Comparison of ENCODE assay signal across 9 cellular contexts in genomic region chr6:37029249-37029959, GRCh38. TPM values are rescaled to one million over a fixed set of nuclear protein-coding genes. Genes with fewer than 3 reads are reported as not detected.
DNase-seq lines count a peak whose midpoint lies in the region; ATAC-seq, FAIRE-seq and TF ChIP-seq lines count a peak whose summit lies in the region.
"Had no signal": no experiment of that assay in that cellular context is flagged by ENCODE, and none has a peak within 500 bp of the region (broad histone marks: within the 10 kb centered on the region; RNA-seq: fewer than 3 reads in every experiment).

No MANE protein-coding gene starts in this region.

- peaks cover 5% of the 10 kb centered on the region for H3K4me1 Mint-ChIP-seq in CD4-positive, alpha-beta T cell (ENCODE audit: low read depth)
- peaks cover 46% of the 10 kb centered on the region for H3K4me1 Mint-ChIP-seq in activated naive CD4-positive, alpha-beta T cell treated with anti-CD3 and anti-CD28 coated beads for 36 hours (ENCODE audit: low read depth)

- intact Hi-C loops in CD4-positive, alpha-beta T cell (cut with DNase I, micrococcal nuclease) = no loop called here
- intact Hi-C loops in activated naive CD4-positive, alpha-beta T cell treated with anti-CD3 and anti-CD28 coated beads for 36 hours (cut with micrococcal nuclease) = loop anchor here (1.0 kb wide), 2 partner anchors 143 to 181 kb away; no protein-coding TSS in a partner anchor
- intact Hi-C loops in pancreas (cut with DNase I) = loop anchor here in 2 of 3 donors (5.0 to 10.0 kb wide), 2 partner anchors 143 to 145 kb away; partner anchors contain the start of gene PIM1 (in 2 of the 2)

- no peak overlapping the region for H3K27ac Mint-ChIP-seq in CD4-positive, alpha-beta T cell
- H3K27ac Mint-ChIP-seq in activated naive CD4-positive, alpha-beta T cell treated with anti-CD3 and anti-CD28 coated beads for 36 hours = peak overlapping the region; percentile 26

- peak in 1 of 10 experiments; percentile 31 for DNase-seq in CD4-positive, alpha-beta T cell
- peak; percentile 51 to 79 for DNase-seq in HAP-1 (ENCODE audit: low spot score in 2 of 2)
- DNase-seq in activated naive CD4-positive, alpha-beta T cell treated with anti-CD3 and anti-CD28 coated beads for 36 hours = peak; percentile 67
- peak; percentile 46 for DNase-seq in globus pallidus (ENCODE audit: low spot score)
- DNase-seq in pancreas = peak in 5 of 6 donors; percentile 74 to 79 (median 77)
- DNase-seq in DMS153 (lab: John Stamatoyannopoulos, UW) = no peak
- DNase-seq in GM19240 (ENCODE audit: insufficient read length, low spot score) = no peak

- CTCF ChIA-PET in CD4-positive, alpha-beta T cell (lab: Charles Lee) = interaction anchor here (1.1 to 5.1 kb wide), 8 partner anchors 10 to 180 kb away, joined by 3 to 32 read pairs (median 10); partner anchors contain the start of gene PIM1
- CTCF ChIA-PET in activated naive CD4-positive, alpha-beta T cell treated with anti-CD3 and anti-CD28 coated beads for 36 hours (lab: Charles Lee) = interaction anchor here (0.6 to 23.0 kb wide), 19 partner anchors 8 to 283 kb away, joined by 3 to 704 read pairs (median 6); partner anchors contain the start of gene PIM1

- H3K27ac ChIP-seq in CD4-positive, alpha-beta T cell (ENCODE audit: low read depth, low read length) = no peak overlapping the region
- H3K27ac ChIP-seq in OCI-LY3 (ENCODE audit: low read length) (peak overlapping the region; percentile 38), pancreas (peak overlapping the region in 1 of 4 donors; percentile 12)
- H3K27ac ChIP-seq: SK-N-MC had no signal

- H3K9me3 ChIP-seq in CD4-positive, alpha-beta T cell (ENCODE audit: control insufficient read depth, low read length) = no peaks in the 10 kb centered on the region
- no peaks in the 10 kb centered on the region for H3K9me3 ChIP-seq in HAP-1
- peaks cover 8% of the 10 kb centered on the region; the same call in 1 of the 2 replicates for H3K9me3 ChIP-seq in OCI-LY3 (ENCODE audit: insufficient read depth, low read length)
- H3K9me3 ChIP-seq in pancreas = no peaks in the 10 kb centered on the region

- no peaks in the 10 kb centered on the region for H3K27me3 ChIP-seq in CD4-positive, alpha-beta T cell (ENCODE audit: control insufficient read depth, insufficient read depth, low read length)
- no peaks in the 10 kb centered on the region for H3K27me3 ChIP-seq in HAP-1 (ENCODE audit: low read depth)
- H3K27me3 ChIP-seq in OCI-LY3 (ENCODE audit: low read depth, low read length) = no peaks in the 10 kb centered on the region
- no peaks in the 10 kb centered on the region for H3K27me3 ChIP-seq in pancreas

- in situ Hi-C loops in HAP-1 (cut with MboI; ENCODE audit: low sequenced_read_pairs) = loop anchor here (10.0 kb wide), 2 partner anchors 145 to 175 kb away; partner anchors contain the start of gene PIM1

- FAIRE-seq in pancreas (lab: Jason Lieb, UNC) = no peak

- H3K27me3 Mint-ChIP-seq in CD4-positive, alpha-beta T cell = no peaks in the 10 kb centered on the region
- no peaks in the 10 kb centered on the region for H3K27me3 Mint-ChIP-seq in activated naive CD4-positive, alpha-beta T cell treated with anti-CD3 and anti-CD28 coated beads for 36 hours (ENCODE audit: low read depth)

- H3K79me2 ChIP-seq in OCI-LY3 (ENCODE audit: low read length) = no peaks in the 10 kb centered on the region

- H3K4me1 ChIP-seq in HAP-1 (no peaks in the 10 kb centered on the region), OCI-LY3 (ENCODE audit: low read length) (peaks cover 22% of the 10 kb centered on the region; the same call in 1 of the 2 replicates), pancreas (peaks cover 0 to 10% (median 0%) of the 10 kb centered on the region in 3 donors)

- H3K36me3 ChIP-seq in HAP-1 (replicated peaks) = no peaks in the 10 kb centered on the region
- H3K36me3 ChIP-seq in OCI-LY3 (replicated peaks; ENCODE audit: low read depth, low read length) = peaks cover 80% of the 10 kb centered on the region
- H3K36me3 ChIP-seq in pancreas = no peaks in the 10 kb centered on the region

- ATAC-seq in CD4-positive, alpha-beta T cell (ENCODE audit: poor library complexity) = peak; percentile 57
- ATAC-seq in pancreas = peak; percentile 81 to 96 (median 92)

- no peaks in the 10 kb centered on the region for H3K36me3 Mint-ChIP-seq in CD4-positive, alpha-beta T cell (ENCODE audit: low read depth)
- H3K36me3 Mint-ChIP-seq in activated naive CD4-positive, alpha-beta T cell treated with anti-CD3 and anti-CD28 coated beads for 36 hours (ENCODE audit: low read depth) = peaks cover 2% of the 10 kb centered on the region

- no peak overlapping the region for H3K4me3 Mint-ChIP-seq in CD4-positive, alpha-beta T cell
- H3K4me3 Mint-ChIP-seq in activated naive CD4-positive, alpha-beta T cell treated with anti-CD3 and anti-CD28 coated beads for 36 hours = no peak overlapping the region

- H3K9ac ChIP-seq in OCI-LY3 (ENCODE audit: low read length) = no peak overlapping the region

- POLR2A ChIA-PET in CD4-positive, alpha-beta T cell (lab: Charles Lee) = interaction anchor here (1.0 to 3.6 kb wide), 4 partner anchors 16 to 180 kb away, joined by 3 to 21 read pairs (median 4); partner anchors contain the start of gene PIM1

- H3K4me3 ChIP-seq in HAP-1 = no peak overlapping the region
- no peak overlapping the region for H3K4me3 ChIP-seq in OCI-LY3 (ENCODE audit: low read length)
- no peak overlapping the region for H3K4me3 ChIP-seq in pancreas
- H3K4me3 ChIP-seq: SK-N-MC had no signal

- H3K9me3 Mint-ChIP-seq in CD4-positive, alpha-beta T cell = peaks cover 3% of the 10 kb centered on the region
- peaks cover 4% of the 10 kb centered on the region for H3K9me3 Mint-ChIP-seq in activated naive CD4-positive, alpha-beta T cell treated with anti-CD3 and anti-CD28 coated beads for 36 hours

- H4K20me1 ChIP-seq in OCI-LY3 (ENCODE audit: insufficient read depth, low read length) = no peaks in the 10 kb centered on the region

- 47 to 62% methylated on average over 4 of the region's 4 CpGs for WGBS in pancreas, 2 donors

- TF ChIP-seq CTCF in CD4-positive, alpha-beta T cell (IDR thresholded peaks at IDR 0.05) = peak; percentile 60
- TF ChIP-seq CTCF in OCI-LY3 (IDR thresholded peaks at IDR 0.05; ENCODE audit: low read depth, low read length) (peak; percentile 61), pancreas (IDR thresholded peaks at IDR 0.05) (peak in 3 of 4 donors; percentile 64 to 79 (median 65))

- no peak overlapping the region for H2AFZ ChIP-seq in OCI-LY3 (ENCODE audit: low read depth, low read length)

- H3K4me2 ChIP-seq in OCI-LY3 (ENCODE audit: low read length) = no peak overlapping the region

RNA-seq across cellular contexts. Expression of gene FGD2, which starts 23.9 kb away (rescaled TPM):
- total RNA-seq in CD4-positive, alpha-beta T cell = 1 to 10 TPM; 1.2 TPM
- under 1 TPM; 0.25 to 0.48 TPM for total RNA-seq in activated naive CD4-positive, alpha-beta T cell treated with anti-CD3 and anti-CD28 coated beads for 36 hours
- total RNA-seq in pancreas = 10 to 100 TPM in 1 of 6 donors, 1 to 10 TPM in 4, under 1 TPM in 1; 0.98 to 13.2 (median 3.3) TPM
- 1 to 10 TPM; 1.7 to 3.2 TPM for polyA plus RNA-seq in pancreas

RNA-seq across cellular contexts. Expression of gene MTCH1, which starts 43.4 kb away (rescaled TPM):
- total RNA-seq in CD4-positive, alpha-beta T cell = 100 to 1,000 TPM; 231 to 239 TPM
- 100 to 1,000 TPM in 1 of 2 experiments, 10 to 100 TPM in 1; 97.4 to 101 TPM for total RNA-seq in activated naive CD4-positive, alpha-beta T cell treated with anti-CD3 and anti-CD28 coated beads for 36 hours
- 100 to 1,000 TPM in 2 of 6 donors, 10 to 100 TPM in 4; 83.6 to 102 (median 87.2) TPM for total RNA-seq in pancreas
- 100 to 1,000 TPM in 1 of 2 donors, 10 to 100 TPM in 1; 66.8 to 146 TPM for polyA plus RNA-seq in pancreas

Comparison
In these comparisons a context has a peak if more than half of its experiments do, and no peak if none do; other contexts are left out.
1. DNase-seq: peak in HAP-1 (2 of 2), activated naive CD4-positive, alpha-beta T cell treated with anti-CD3 and anti-CD28 coated beads for 36 hours (single experiment), globus pallidus (single experiment) and pancreas (5 of 6); none in DMS153 (single experiment) and GM19240 (single experiment).
2. intact Hi-C loops: an anchor here in activated naive CD4-positive, alpha-beta T cell treated with anti-CD3 and anti-CD28 coated beads for 36 hours (1.0 kb wide) and pancreas (5.0 to 10.0 kb wide); none called in CD4-positive, alpha-beta T cell.
3. Peak in every context shown above with its lines, with median percentiles within 50 percentile points of each other: CTCF ChIP-seq.